In genomic region chr16:720507-720989, GRCh38 we compare ENCODE assay signal across 8 cellular contexts.
DNase-seq lines count a peak whose midpoint lies in the region; ATAC-seq and TF ChIP-seq lines count a peak whose summit lies in the region.

No MANE protein-coding gene starts in this region.

- H3K4me3 ChIP-seq in brain microvascular endothelial cell (ENCODE audit: low read depth, low read length) (peak overlapping the region; percentile 65), iPS-20b (ENCODE audit: low read length) (peak overlapping the region; percentile 81), skin epidermis (peak overlapping the region; percentile 49 to 77 (median 67))

- no peaks in the 10 kb centered on the region for H3K9me3 Mint-ChIP-seq in activated naive CD4-positive, alpha-beta T cell treated with anti-CD3 and anti-CD28 coated beads, Interleukin-2, amount 10 ng/mL, durations not matched to agents 7 days and 5 days

- H3K9ac ChIP-seq in iPS-20b (ENCODE audit: low read depth, low read length): peak overlapping the region; percentile 83; the same call in 1 of the 2 replicates

- H3K27ac ChIP-seq in brain microvascular endothelial cell (peak overlapping the region; percentile 63), iPS-20b (ENCODE audit: low read length) (no peak overlapping the region), skin epidermis (peak overlapping the region; percentile 58 to 92 (median 82))

- DNase-seq in activated naive CD4-positive, alpha-beta T cell treated with anti-CD3 and anti-CD28 coated beads, Interleukin-2, amount 10 ng/mL, durations not matched to agents 7 days and 5 days: peak; percentile 27
- DNase-seq in activated naive CD4-positive, alpha-beta T cell (lab: John Stamatoyannopoulos, UW): no peak
- DNase-seq in OCI-M1 (lab: John Stamatoyannopoulos, UW): peak; percentile 65
- DNase-seq in brain microvascular endothelial cell: peak; percentile 43
- no peak for DNase-seq in NCI-H2081 treated with DMSO at 0.1 percent for 48 hours (lab: John Stamatoyannopoulos, UW)

- ATAC-seq in HG02763 (IDR thresholded peaks at IDR 0.05; ENCODE audit: unreplicated experiment): peak; percentile 17

- H3K4me1 Mint-ChIP-seq in activated naive CD4-positive, alpha-beta T cell treated with anti-CD3 and anti-CD28 coated beads, Interleukin-2, amount 10 ng/mL, durations not matched to agents 7 days and 5 days: peaks cover 25% of the 10 kb centered on the region

- peak; percentile 50 for TF ChIP-seq CTCF in brain microvascular endothelial cell (IDR thresholded peaks at IDR 0.05; ENCODE audit: low read depth, low read length, missing control alignments)

- in situ Hi-C loops in brain microvascular endothelial cell (cut with HindIII; ENCODE audit: low pct_ligation_motif_present, low sequenced_read_pairs): loop anchor here (25.0 kb wide), 1 partner anchor 267 kb away; the partner anchor contains the start of gene SOX8

- H3K27me3 Mint-ChIP-seq in activated naive CD4-positive, alpha-beta T cell treated with anti-CD3 and anti-CD28 coated beads, Interleukin-2, amount 10 ng/mL, durations not matched to agents 7 days and 5 days: peaks cover 82% of the 10 kb centered on the region

- peak overlapping the region; percentile 72 for H3K4me3 Mint-ChIP-seq in activated naive CD4-positive, alpha-beta T cell treated with anti-CD3 and anti-CD28 coated beads, Interleukin-2, amount 10 ng/mL, durations not matched to agents 7 days and 5 days

- no peaks in the 10 kb centered on the region for H3K36me3 Mint-ChIP-seq in activated naive CD4-positive, alpha-beta T cell treated with anti-CD3 and anti-CD28 coated beads, Interleukin-2, amount 10 ng/mL, durations not matched to agents 7 days and 5 days

- H3K27me3 ChIP-seq in brain microvascular endothelial cell (replicated peaks): no peaks in the 10 kb centered on the region
- H3K27me3 ChIP-seq in iPS-20b (ENCODE audit: insufficient read depth, low read length): peaks cover 47% of the 10 kb centered on the region

- no peaks in the 10 kb centered on the region for H3K9me3 ChIP-seq in iPS-20b (ENCODE audit: insufficient read depth, low read depth, low read length)

- H3K36me3 ChIP-seq in brain microvascular endothelial cell (replicated peaks) (peaks cover 4% of the 10 kb centered on the region), iPS-20b (ENCODE audit: insufficient read depth, low read depth, low read length) (no peaks in the 10 kb centered on the region)

- peak overlapping the region; percentile 63 for H3K27ac Mint-ChIP-seq in activated naive CD4-positive, alpha-beta T cell treated with anti-CD3 and anti-CD28 coated beads, Interleukin-2, amount 10 ng/mL, durations not matched to agents 7 days and 5 days

- CTCF ChIA-PET in activated naive CD4-positive, alpha-beta T cell treated with anti-CD3 and anti-CD28 coated beads, Interleukin-2, amount 10 ng/mL, durations not matched to agents 7 days and 5 days (lab: Charles Lee): interaction anchor here (0.7 to 1.7 kb wide), 8 partner anchors 8 to 65 kb away, joined by 3 to 7 read pairs (median 5); no protein-coding TSS in a partner anchor

- H3K4me1 ChIP-seq in iPS-20b (ENCODE audit: insufficient read depth, low read length): peaks cover 3% of the 10 kb centered on the region; the same call in 1 of the 2 replicates

Comparison
In these comparisons a context has a peak if more than half of its experiments do, and no peak if none do; other contexts are left out.
1. DNase-seq: peak in activated naive CD4-positive, alpha-beta T cell treated with anti-CD3 and anti-CD28 coated beads, Interleukin-2, amount 10 ng/mL, durations not matched to agents 7 days and 5 days (single experiment), OCI-M1 (single experiment) and brain microvascular endothelial cell (single experiment); none in activated naive CD4-positive, alpha-beta T cell (0 of 4) and NCI-H2081 treated with DMSO at 0.1 percent for 48 hours (single experiment).
2. Peak in every context shown above with its lines, with median percentiles within 50 percentile points of each other: H3K4me3 ChIP-seq.